ENCODE assay signal across 8 cellular contexts in genomic region chr1:23553896-23554480, GRCh38. TPM values are rescaled to one million over a fixed set of nuclear protein-coding genes. Genes with fewer than 3 reads are reported as not detected.
DNase-seq lines count a peak whose midpoint lies in the region; ATAC-seq and TF ChIP-seq lines count a peak whose summit lies in the region.

No MANE protein-coding gene starts in this region.

- H3K27ac ChIP-seq in OCI-LY7 (ENCODE audit: low read depth, low read length, poor library complexity, severe bottlenecking), result peak overlapping the region; percentile 86

- intact Hi-C loops in Calu3 (cut with micrococcal nuclease; ENCODE audit: unreplicated experiment), result no loop called here
- intact Hi-C loops in OCI-LY7 (cut with micrococcal nuclease; ENCODE audit: unreplicated experiment), result loop anchor here (1.0 to 2.0 kb wide), 2 partner anchors 59 to 81 kb away; no protein-coding TSS in a partner anchor

- no peaks in the 10 kb centered on the region for H3K27me3 Mint-ChIP-seq in Calu3 (ENCODE audit: unreplicated experiment)
- H3K27me3 Mint-ChIP-seq in osteocyte (ENCODE audit: unreplicated experiment), result no peaks in the 10 kb centered on the region

- peaks cover 16% of the 10 kb centered on the region for H4K20me1 ChIP-seq in OCI-LY7 (ENCODE audit: insufficient read depth, low read length)

- H3K36me3 Mint-ChIP-seq in Calu3 (ENCODE audit: insufficient read depth, unreplicated experiment) (peaks cover 34% of the 10 kb centered on the region), osteocyte (ENCODE audit: unreplicated experiment) (peaks cover 4% of the 10 kb centered on the region)

- H3K27me3 ChIP-seq in endocrine pancreas (ENCODE audit: control insufficient read depth, insufficient read depth, low read length), result no peaks in the 10 kb centered on the region

- H3K27ac Mint-ChIP-seq in Calu3 (ENCODE audit: unreplicated experiment) (peak overlapping the region; percentile 79), osteocyte (ENCODE audit: unreplicated experiment) (peak overlapping the region; percentile 81)

- peaks cover 34% of the 10 kb centered on the region for H3K79me2 ChIP-seq in OCI-LY7 (ENCODE audit: insufficient read depth, low read depth, low read length)

- no peak for ATAC-seq in GM18517 (IDR thresholded peaks at IDR 0.05; ENCODE audit: unreplicated experiment)
- ATAC-seq in left lobe of liver, result no peak

- H3K4me3 ChIP-seq in OCI-LY7 (ENCODE audit: low read depth, low read length, poor library complexity, severe bottlenecking) (peak overlapping the region; percentile 69), endocrine pancreas (ENCODE audit: control insufficient read depth, insufficient read depth, low read length) (no peak overlapping the region)

- no peak overlapping the region for H2AFZ ChIP-seq in OCI-LY7 (ENCODE audit: low read length)

- CTCF ChIA-PET in Calu3 (lab: Charles Lee), result interaction anchor here (0.6 to 1.5 kb wide), 3 partner anchors 81 to 98 kb away, joined by 3 to 5 read pairs (median 4); no protein-coding TSS in a partner anchor
- CTCF ChIA-PET in OCI-LY7 (lab: Charles Lee; ENCODE audit: unreplicated experiment), result interaction anchor here (0.5 to 1.5 kb wide), 5 partner anchors 8 to 103 kb away, joined by 3 to 7 read pairs (median 4); no protein-coding TSS in a partner anchor

- POLR2A ChIA-PET in OCI-LY7 (lab: Charles Lee), result interaction anchor here (0.6 to 12.1 kb wide), 17 partner anchors 8 to 108 kb away, joined by 3 to 259 read pairs (median 5); no protein-coding TSS in a partner anchor

- H3K9me2 ChIP-seq in OCI-LY7 (ENCODE audit: insufficient read depth, low read length), result no peaks in the 10 kb centered on the region

- BruUV-seq in Calu3 (replicated peaks; lab: Mats Ljungman, UMichigan) (no TSS peak), OCI-LY7 (replicated peaks; lab: Mats Ljungman, UMichigan) (no TSS peak)

- H3K4me3 Mint-ChIP-seq in Calu3 (ENCODE audit: low read depth, unreplicated experiment) (peak overlapping the region; percentile 95), osteocyte (ENCODE audit: unreplicated experiment) (peak overlapping the region; percentile 68)

- DNase-seq in Calu3 (no peak), OCI-LY7 (ENCODE audit: low spot score) (peak; percentile 68), osteocyte (ENCODE audit: extremely low spot score, unreplicated experiment) (no peak), left lobe of liver (ENCODE audit: low spot score) (no peak), DMS79 (lab: John Stamatoyannopoulos, UW) (no peak), NCI-H748 (lab: John Stamatoyannopoulos, UW; ENCODE audit: unreplicated experiment) (no peak)

- H3K9me3 Mint-ChIP-seq in Calu3 (ENCODE audit: low read depth, unreplicated experiment) (no peaks in the 10 kb centered on the region), osteocyte (ENCODE audit: unreplicated experiment) (no peaks in the 10 kb centered on the region)

- H3K36me3 ChIP-seq in OCI-LY7 (ENCODE audit: insufficient read depth, low read length), result peaks cover 25% of the 10 kb centered on the region
- no peaks in the 10 kb centered on the region for H3K36me3 ChIP-seq in endocrine pancreas (ENCODE audit: control insufficient read depth, insufficient read depth, low read length)

- H3K9me3 ChIP-seq in OCI-LY7 (ENCODE audit: low read length) (no peaks in the 10 kb centered on the region), endocrine pancreas (ENCODE audit: control insufficient read depth, low read length) (no peaks in the 10 kb centered on the region)

- peaks cover 32% of the 10 kb centered on the region for H3K4me1 Mint-ChIP-seq in Calu3 (ENCODE audit: low read depth, unreplicated experiment)
- H3K4me1 Mint-ChIP-seq in osteocyte (ENCODE audit: unreplicated experiment), result peaks cover 47% of the 10 kb centered on the region

- H3K4me1 ChIP-seq in OCI-LY7 (ENCODE audit: insufficient read depth, low read length, poor library complexity, severe bottlenecking), result peaks cover 75% of the 10 kb centered on the region
- no peaks in the 10 kb centered on the region for H3K4me1 ChIP-seq in endocrine pancreas (ENCODE audit: control insufficient read depth, insufficient read depth, low read length)

- TF ChIP-seq CTCF in Calu3 (IDR thresholded peaks at IDR 0.05; ENCODE audit: unreplicated experiment) (no peak), OCI-LY7 (conservative IDR thresholded peaks at IDR 0.05; ENCODE audit: low read length) (no peak), osteocyte (IDR thresholded peaks at IDR 0.05) (no peak)

- peak overlapping the region; percentile 98 for H3K4me2 ChIP-seq in OCI-LY7 (ENCODE audit: low read length)

- peak overlapping the region; percentile 65 for H3K9ac ChIP-seq in endocrine pancreas (ENCODE audit: control insufficient read depth, insufficient read depth, low read length)

RNA-seq across cellular contexts. Expression of gene ID3, which starts 5.3 kb away (rescaled TPM):
- total RNA-seq in Calu3 (2022) (25.2 and 30.2 TPM in 2 replicates), OCI-LY7 (2022) (621 and 629 TPM in 2 replicates), osteocyte (73.5 and 86.9 TPM in 2 replicates), left lobe of liver (19.7 TPM)
- total RNA-seq in OCI-LY7 (2014; rRNA removed; shearing (Covaris generic)), result 1,286 and 1,658 TPM in 2 replicates

RNA-seq across cellular contexts. Expression of gene E2F2, which starts 23.0 kb away (rescaled TPM):
- total RNA-seq in Calu3 (2022) (6.2 and 8.1 TPM in 2 replicates), OCI-LY7 (2022) (212 and 224 TPM in 2 replicates), osteocyte (1.3 TPM in 2 replicates), left lobe of liver (0.15 TPM)
- total RNA-seq in OCI-LY7 (2014; rRNA removed; shearing (Covaris generic)), result 176 and 203 TPM in 2 replicates

Comparison
In these comparisons a context has a peak if more than half of its experiments do, and no peak if none do; other contexts are left out.
1. RNA of gene E2F2, which starts 23.0 kb away (total RNA-seq): 176 to 224 TPM in OCI-LY7; 6.2 to 8.1 TPM in Calu3, 1.3 TPM in osteocyte and 0.15 TPM in left lobe of liver (single experiment); every median in the first group is over 10 times any median in the second.